8 cellular contexts compared by ENCODE assay signal in the genomic region with DNA sequence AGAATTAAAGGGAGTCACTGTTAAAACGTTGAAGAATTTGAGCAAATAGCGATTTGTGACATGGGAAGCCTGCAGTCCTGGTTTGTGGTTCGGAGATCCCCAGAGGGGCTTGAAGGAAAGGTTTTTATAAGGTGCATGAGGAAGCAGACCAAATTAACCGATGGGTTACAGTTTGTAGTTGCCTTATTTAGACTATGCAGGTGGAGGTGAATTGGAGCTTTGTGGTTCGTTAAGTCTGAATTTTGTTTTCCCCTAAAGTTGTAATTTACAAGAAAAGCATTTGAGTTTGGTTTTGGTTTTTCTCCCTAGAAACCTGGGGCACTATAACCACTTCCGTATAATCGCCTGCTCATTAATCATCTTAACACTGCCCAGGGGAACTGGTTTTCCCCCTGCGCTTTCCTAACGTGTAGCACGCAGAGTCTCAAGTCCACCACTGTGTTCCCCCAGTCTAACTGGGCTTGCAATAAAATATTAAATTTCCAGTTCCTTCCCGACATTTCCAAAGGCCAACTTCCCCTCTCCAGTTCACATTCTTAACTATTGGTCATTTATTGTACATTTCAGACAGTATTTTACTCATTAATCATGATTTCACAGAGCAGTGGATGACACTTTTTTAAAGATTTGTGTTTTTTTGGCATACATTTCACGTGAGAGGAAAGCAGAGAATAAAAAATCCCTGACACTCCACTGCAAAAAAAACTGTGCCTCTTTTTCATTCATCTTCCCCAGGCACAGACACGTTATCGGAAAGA. TPM values are rescaled to one million over a fixed set of nuclear protein-coding genes. Genes with fewer than 3 reads are reported as not detected.
A peak's percentile ranks its signal among the peaks of the same experiment; 100 is the strongest.
DNase-seq lines count a peak whose midpoint lies in the region; ATAC-seq and TF ChIP-seq lines count a peak whose summit lies in the region.

No MANE protein-coding gene starts in this region.

- TF ChIP-seq CTCF in Loucy (conservative IDR thresholded peaks at IDR 0.05; ENCODE audit: low read length) (no peak), WERI-Rb-1 (IDR thresholded peaks at IDR 0.05; ENCODE audit: low read depth, low read length) (no peak), esophagus muscularis mucosa (IDR thresholded peaks at IDR 0.05) (no peak), neural crest cell (conservative IDR thresholded peaks at IDR 0.05) (no peak)

- H3K36me3 ChIP-seq in Loucy (ENCODE audit: insufficient read depth, low read length): no peaks in the 10 kb centered on the region
- peaks cover 8% of the 10 kb centered on the region for H3K36me3 ChIP-seq in WERI-Rb-1
- peaks cover 0 to 5% (median 0%) of the 10 kb centered on the region in 4 donors for H3K36me3 ChIP-seq in esophagus muscularis mucosa

- intact Hi-C loops in esophagus muscularis mucosa (cut with DNase I): loop anchor here (10.0 kb wide), 1 partner anchor 160 kb away; a partner anchor contains a TSS

- H3K9me3 ChIP-seq in Loucy (ENCODE audit: insufficient read depth, low read depth, low read length) (no peaks in the 10 kb centered on the region), WERI-Rb-1 (ENCODE audit: severe bottlenecking) (no peaks in the 10 kb centered on the region), esophagus muscularis mucosa (no peaks in the 10 kb centered on the region)

- H3K4me3 ChIP-seq in Loucy (ENCODE audit: low read length, poor library complexity, severe bottlenecking) (peak overlapping the region; percentile 94), WERI-Rb-1 (ENCODE audit: low read depth, low read length) (peak overlapping the region; percentile 96), esophagus muscularis mucosa (peak overlapping the region; percentile 84 to 99 (median 88))

- H3K4me3 Mint-ChIP-seq in neural crest cell: peak overlapping the region; percentile 99

- ATAC-seq in GM21723 (IDR thresholded peaks at IDR 0.05; ENCODE audit: unreplicated experiment): peak; percentile 38

- peak overlapping the region; percentile 81; the same call in 1 of the 2 replicates for H2AFZ ChIP-seq in Loucy (ENCODE audit: low read length)

- peak overlapping the region; percentile 99 for H3K4me2 ChIP-seq in Loucy (ENCODE audit: low read depth, low read length, poor library complexity, severe bottlenecking)

- H3F3A ChIP-seq in Loucy (ENCODE audit: low read depth): no peaks in the 10 kb centered on the region

- H3K4me1 ChIP-seq in Loucy (ENCODE audit: insufficient read depth, low read length, poor library complexity, severe bottlenecking) (peaks cover 59% of the 10 kb centered on the region), esophagus muscularis mucosa (peaks cover 22 to 52% (median 49%) of the 10 kb centered on the region in 4 donors)

- no peaks in the 10 kb centered on the region for H3K9me3 Mint-ChIP-seq in neural crest cell

- no peaks in the 10 kb centered on the region for H3K9me2 ChIP-seq in Loucy (replicated peaks; ENCODE audit: low read depth, low read length)

- no peak for TF ChIP-seq POLR2A in esophagus muscularis mucosa (IDR thresholded peaks at IDR 0.05; ENCODE audit: low read depth)

- WGBS in esophagus muscularis mucosa: 1% methylated on average over 14 of the region's 14 CpGs

- H3K27ac Mint-ChIP-seq in neural crest cell (ENCODE audit: unreplicated experiment): peak overlapping the region; percentile 90

- peaks cover 59% of the 10 kb centered on the region for H3K79me2 ChIP-seq in Loucy (ENCODE audit: insufficient read depth, low read length)

- peak; percentile 14 for DNase-seq in NK-92 treated with Interleukin-12 subunit alpha and Interleukin-12 subunit beta, amount 100 ng/mL, for 24 hours (lab: John Stamatoyannopoulos, UW)
- DNase-seq in NK-92 (lab: John Stamatoyannopoulos, UW; ENCODE audit: unreplicated experiment): no peak
- no peak for DNase-seq in WERI-Rb-1
- no peak for DNase-seq in esophagus muscularis mucosa (ENCODE audit: extremely low spot score)
- no peak for DNase-seq in neural crest cell (ENCODE audit: low read depth, low spot score)
- no peak for DNase-seq in cerebellum (ENCODE audit: low spot score)

- H3K27me3 ChIP-seq in Loucy (ENCODE audit: insufficient read depth, low read length, poor library complexity, severe bottlenecking) (peaks cover 5% of the 10 kb centered on the region), WERI-Rb-1 (ENCODE audit: insufficient read depth, low read depth, severe bottlenecking) (no peaks in the 10 kb centered on the region), esophagus muscularis mucosa (no peaks in the 10 kb centered on the region)

- H3K27me3 Mint-ChIP-seq in neural crest cell (ENCODE audit: low read depth): peaks cover 12% of the 10 kb centered on the region

- peaks cover 55% of the 10 kb centered on the region for H4K20me1 ChIP-seq in Loucy (ENCODE audit: insufficient read depth, low read length, poor library complexity, severe bottlenecking)

- peaks cover 41% of the 10 kb centered on the region for H3K4me1 Mint-ChIP-seq in neural crest cell

- H3K27ac ChIP-seq in WERI-Rb-1 (peak overlapping the region; percentile 90), esophagus muscularis mucosa (replicated peaks in 1 of 4) (peak overlapping the region; percentile 89 to 98 (median 94))

- peaks cover 15% of the 10 kb centered on the region for H3K36me3 Mint-ChIP-seq in neural crest cell (ENCODE audit: low read depth)

- H3K9ac ChIP-seq in Loucy (ENCODE audit: low read depth, low read length, poor library complexity, severe bottlenecking): peak overlapping the region; percentile 95

- TF ChIP-seq EP300 in esophagus muscularis mucosa (IDR thresholded peaks at IDR 0.05): no peak

RNA-seq across cellular contexts. Expression of a gene that starts 0.9 kb away (rescaled TPM):
- total RNA-seq in esophagus muscularis mucosa (1 to 10 TPM; 6.1 to 9.1 (median 7.4) TPM), neural crest cell (13.6 and 15.0 TPM in 2 replicates), cerebellum (9.3 TPM)
